20 cellular contexts compared by ENCODE assay signal in the genomic region with DNA sequence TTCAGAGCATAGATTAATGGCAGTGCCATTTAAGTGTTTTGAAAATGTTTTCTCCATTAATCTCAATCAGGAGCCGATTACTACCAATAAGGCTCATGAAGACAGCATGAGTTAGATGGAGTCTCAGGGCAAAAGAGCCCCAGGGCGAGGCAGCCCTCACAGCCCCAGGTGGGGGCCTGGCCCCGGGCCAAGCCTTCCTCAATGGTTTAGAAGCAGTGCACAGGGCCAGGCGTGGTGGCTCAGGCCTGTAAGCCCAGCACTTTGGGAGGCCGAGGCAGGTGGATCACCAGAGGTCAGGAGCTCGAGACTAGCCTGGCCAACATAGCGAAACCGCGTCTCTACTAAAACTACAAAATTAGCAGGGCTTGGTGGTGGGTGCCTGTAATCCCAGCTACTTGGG.
"Had no signal": no experiment of that assay in that cellular context is flagged by ENCODE, and none has a peak within 500 bp of the region (broad histone marks: within the 10 kb centered on the region; RNA-seq: fewer than 3 reads in every experiment).

No MANE protein-coding gene starts in this region.

- H3K27me3 ChIP-seq: body of pancreas, gastrocnemius medialis, pancreas had no signal

- H3K27ac Mint-ChIP-seq: activated CD4-positive, alpha-beta T cell treated with anti-CD3 and anti-CD28 coated beads, Interleukin-2, amount 10 ng/mL, durations not matched to agents 24 days and 14 days; activated naive CD4-positive, alpha-beta T cell treated with anti-CD3 and anti-CD28 coated beads, Interleukin-2, amount 50 U/mL, for 24 hours; activated T-helper 17 cell treated with anti-CD3 and anti-CD28 coated beads, Interleukin-2, amount 50 U/mL, for 72 hours; dendritic cell treated with granulocyte-macrophage colony-stimulating factor and Interleukin-4, amounts not matched to agents 40 ng/mL and 50 ng/mL, for 4 days; effector memory CD8-positive, alpha-beta T cell; stimulated activated memory B cell treated with anti-CD40 and anti-IgM and Interleukin-4, amounts not matched to agents 10 μg/mL and 1 μg/mL and 100 μg/mL, for 72 hours; T-cell had no signal

- H3K36me3 Mint-ChIP-seq: activated naive CD4-positive, alpha-beta T cell treated with anti-CD3 and anti-CD28 coated beads, Interleukin-2, amount 50 U/mL, for 24 hours; stimulated activated memory B cell treated with anti-CD40 and anti-IgM and Interleukin-4, amounts not matched to agents 10 μg/mL and 1 μg/mL and 100 μg/mL, for 72 hours; T-cell had no signal

- H3K4me1 ChIP-seq: gastrocnemius medialis, pancreas had no signal

- DNase-seq: activated CD4-positive, alpha-beta T cell treated with anti-CD3 and anti-CD28 coated beads, Interleukin-2, amount 10 ng/mL, durations not matched to agents 24 days and 14 days; activated T-cell treated with anti-CD3 and anti-CD28 coated beads for 4 hours; effector memory CD8-positive, alpha-beta T cell; left ventricle myocardium superior; mesendoderm; retina; T-cell; T1000 had no signal

- H3K27ac ChIP-seq: body of pancreas, epithelial cell of prostate, gastrocnemius medialis, pancreas, VCaP had no signal

- H3K9me3 Mint-ChIP-seq: activated CD4-positive, alpha-beta T cell treated with anti-CD3 and anti-CD28 coated beads, Interleukin-2, amount 10 ng/mL, durations not matched to agents 24 days and 14 days; activated T-helper 17 cell treated with anti-CD3 and anti-CD28 coated beads, Interleukin-2, amount 50 U/mL, for 72 hours; central memory CD8-positive, alpha-beta T cell; neural crest cell had no signal

- H3K4me3 ChIP-seq: body of pancreas, gastrocnemius medialis, pancreas, smooth muscle cell had no signal

- H3K36me3 ChIP-seq: gastrocnemius medialis, pancreas had no signal

- H3K9me3 ChIP-seq: body of pancreas, gastrocnemius medialis, pancreas had no signal

- H3K4me3 Mint-ChIP-seq: activated CD4-positive, alpha-beta T cell treated with anti-CD3 and anti-CD28 coated beads, Interleukin-2, amount 10 ng/mL, durations not matched to agents 24 days and 14 days; activated naive CD4-positive, alpha-beta T cell treated with anti-CD3 and anti-CD28 coated beads, Interleukin-2, amount 50 U/mL, for 24 hours; activated T-helper 17 cell treated with anti-CD3 and anti-CD28 coated beads, Interleukin-2, amount 50 U/mL, for 72 hours; central memory CD8-positive, alpha-beta T cell; dendritic cell treated with granulocyte-macrophage colony-stimulating factor and Interleukin-4, amounts not matched to agents 40 ng/mL and 50 ng/mL, for 4 days; effector memory CD8-positive, alpha-beta T cell; neural crest cell; stimulated activated memory B cell treated with anti-CD40 and anti-IgM and Interleukin-4, amounts not matched to agents 10 μg/mL and 1 μg/mL and 100 μg/mL, for 72 hours; T-cell had no signal

- H3K27me3 Mint-ChIP-seq: activated CD4-positive, alpha-beta T cell treated with anti-CD3 and anti-CD28 coated beads, Interleukin-2, amount 10 ng/mL, durations not matched to agents 24 days and 14 days; dendritic cell treated with granulocyte-macrophage colony-stimulating factor and Interleukin-4, amounts not matched to agents 40 ng/mL and 50 ng/mL, for 4 days had no signal

- H3K4me1 Mint-ChIP-seq: activated CD4-positive, alpha-beta T cell treated with anti-CD3 and anti-CD28 coated beads, Interleukin-2, amount 10 ng/mL, durations not matched to agents 24 days and 14 days; activated naive CD4-positive, alpha-beta T cell treated with anti-CD3 and anti-CD28 coated beads, Interleukin-2, amount 50 U/mL, for 24 hours; activated T-helper 17 cell treated with anti-CD3 and anti-CD28 coated beads, Interleukin-2, amount 50 U/mL, for 72 hours; neural crest cell; stimulated activated memory B cell treated with anti-CD40 and anti-IgM and Interleukin-4, amounts not matched to agents 10 μg/mL and 1 μg/mL and 100 μg/mL, for 72 hours; T-cell had no signal

- ATAC-seq: activated T-helper 17 cell treated with anti-CD3 and anti-CD28 coated beads, Interleukin-2, amount 50 U/mL, for 72 hours; body of pancreas; effector memory CD8-positive, alpha-beta T cell; gastrocnemius medialis; left ventricle myocardium superior; pancreas; stimulated activated memory B cell treated with anti-CD40 and anti-IgM and Interleukin-4, amounts not matched to agents 10 μg/mL and 1 μg/mL and 100 μg/mL, for 72 hours; T-cell had no signal
